25 cellular contexts compared by ENCODE assay signal in the genomic region with DNA sequence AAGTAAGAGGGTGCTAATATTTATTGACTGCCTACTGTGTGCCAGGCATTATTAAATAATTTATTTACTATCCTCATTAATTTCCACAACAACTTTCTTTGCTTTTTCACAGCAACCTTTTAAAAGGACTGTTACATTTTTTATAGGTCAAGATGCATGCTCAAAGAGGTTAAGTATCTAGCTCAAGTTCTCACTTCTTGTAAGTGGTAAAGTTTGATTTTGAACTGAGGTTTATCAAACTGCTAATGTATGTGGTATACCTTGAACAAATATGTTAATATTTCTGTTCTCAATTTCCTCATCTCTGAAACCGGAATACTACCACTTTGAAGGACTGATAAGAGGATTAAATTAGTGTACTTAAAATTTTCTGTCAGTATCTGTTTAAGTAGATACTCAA.
DNase-seq lines count a peak whose midpoint lies in the region; ATAC-seq, FAIRE-seq and TF ChIP-seq lines count a peak whose summit lies in the region.
"Had no signal": no experiment of that assay in that cellular context is flagged by ENCODE, and none has a peak within 500 bp of the region (broad histone marks: within the 10 kb centered on the region; RNA-seq: fewer than 3 reads in every experiment).

No MANE protein-coding gene starts in this region.

- peak overlapping the region; percentile 73 for H3K4me2 ChIP-seq in A549
- peak overlapping the region; percentile 21 for H3K4me2 ChIP-seq in skeletal muscle satellite cell (ENCODE audit: low read length)

- TF ChIP-seq POLR2A in A549 (IDR thresholded peaks at IDR 0.05; ENCODE audit: low read length) (no peak), Peyer's patch (IDR thresholded peaks at IDR 0.05) (no peak), spleen (IDR thresholded peaks at IDR 0.05) (no peak)

- POLR2A ChIA-PET in A549 (lab: Yijun Ruan, JAX): no interaction called here

- intact Hi-C loops in left lung (cut with DNase I) (no loop called here), spleen (cut with DNase I; ENCODE audit: low total_unique reads) (no loop called here)

- no peak for TF ChIP-seq EP300 in A549 (IDR thresholded peaks at IDR 0.05)

- H3K4me1 ChIP-seq in A549: peaks cover 29% of the 10 kb centered on the region
- H3K4me1 ChIP-seq in Peyer's patch: no peaks in the 10 kb centered on the region
- H3K4me1 ChIP-seq in left lung: peaks cover 9 to 84% of the 10 kb centered on the region in 2 donors
- peaks cover 11% of the 10 kb centered on the region for H3K4me1 ChIP-seq in skeletal muscle satellite cell (ENCODE audit: control insufficient read depth, insufficient read depth, low read length)
- peaks cover 0 to 72% (median 18%) of the 10 kb centered on the region in 6 donors for H3K4me1 ChIP-seq in spleen
- H3K4me1 ChIP-seq: SJCRH30 had no signal

- H3K27me3 ChIP-seq in Peyer's patch: no peaks in the 10 kb centered on the region
- H3K27me3 ChIP-seq in left lung: no peaks in the 10 kb centered on the region
- no peaks in the 10 kb centered on the region for H3K27me3 ChIP-seq in skeletal muscle satellite cell (ENCODE audit: control insufficient read depth, insufficient read depth, low read length)
- H3K27me3 ChIP-seq in spleen (replicated peaks in 1 of 7): no peaks in the 10 kb centered on the region
- H3K27me3 ChIP-seq: SJCRH30 had no signal

- no peak for TF ChIP-seq CTCF in A549 (IDR thresholded peaks at IDR 0.05)
- no peak for TF ChIP-seq CTCF in Peyer's patch (IDR thresholded peaks at IDR 0.05)
- no peak for TF ChIP-seq CTCF in left lung (IDR thresholded peaks at IDR 0.05)
- TF ChIP-seq CTCF in spleen (IDR thresholded peaks at IDR 0.05 in 8 of 11, conservative IDR thresholded peaks at IDR 0.05 in 3 of 11): no peak

- H3K36me3 ChIP-seq in Peyer's patch (no peaks in the 10 kb centered on the region), left lung (peaks cover 0 to 5% of the 10 kb centered on the region in 2 donors), skeletal muscle satellite cell (ENCODE audit: insufficient read depth, low read length) (no peaks in the 10 kb centered on the region), spleen (peaks cover 0 to 30% (median 0%) of the 10 kb centered on the region in 6 donors)

- 65% methylated on average over 1 of the region's 1 CpG for WGBS in A549 (ENCODE audit: missing lambda C conversion rate)
- WGBS in spleen, 5 donors: 79 to 86% (median 82%) methylated on average over 1 of the region's 1 CpG

- H3K4me3 ChIP-seq in A549: no peak overlapping the region
- no peak overlapping the region for H3K4me3 ChIP-seq in Peyer's patch
- no peak overlapping the region for H3K4me3 ChIP-seq in left lung
- H3K4me3 ChIP-seq in skeletal muscle satellite cell (ENCODE audit: low read length): no peak overlapping the region
- H3K4me3 ChIP-seq in spleen: no peak overlapping the region
- H3K4me3 ChIP-seq: GM12878, SJCRH30 had no signal

- H3K27ac ChIP-seq in A549 (peak overlapping the region; percentile 62 to 70; a peak in 5 of 6 replicates), Peyer's patch (peak overlapping the region in 3 of 4 donors; percentile 1 to 63 (median 62)), left lung (peak overlapping the region; percentile 55 to 60), spleen (peak overlapping the region in 1 of 8 donors; percentile 4)
- H3K27ac ChIP-seq: SJCRH30 had no signal

- FAIRE-seq in A549 (lab: Jason Lieb, UNC): peak; percentile 90
- FAIRE-seq: GM12878, H1 had no signal

- ATAC-seq in A549 (no peak), left lung (peak; percentile 51), HG03139 (IDR thresholded peaks at IDR 0.05; ENCODE audit: unreplicated experiment) (no peak)
- ATAC-seq: effector memory CD8-positive, alpha-beta T cell; GM12878; stimulated activated memory B cell treated with anti-CD40 and anti-IgM and Interleukin-4, amounts not matched to agents 10 μg/mL and 1 μg/mL and 100 μg/mL, for 72 hours had no signal

- DNase-seq in A549 (ENCODE audit: low read depth in 1 of 2, low spot score in 1 of 2): no peak
- DNase-seq in Peyer's patch: no peak
- DNase-seq in left lung: no peak
- no peak for DNase-seq in spleen
- no peak for DNase-seq in COLO829 (ENCODE audit: low spot score)
- DNase-seq: ACHN; activated B cell treated with CpG ODN at 0.5 μM for 24 hours; activated CD4-positive, alpha-beta T cell treated with anti-CD3 and anti-CD28 coated beads, Interleukin-2, amount 10 ng/mL, durations not matched to agents 7 days and 5 days; activated effector memory CD4-positive, alpha-beta T cell treated with anti-CD3 and anti-CD28 coated beads, Interleukin-2, amount 50 U/mL, for 16 hours; activated naive CD8-positive, alpha-beta T cell treated with anti-CD3 and anti-CD28 coated beads for 36 hours; activated T-cell treated with anti-CD3 and anti-CD28 coated beads, Interleukin-2, amount 50 U/mL, for 1 hour; aorta; CD8-positive, alpha-beta memory T cell; effector memory CD8-positive, alpha-beta T cell; naive B cell; NCI-H1417 treated with DMSO at 0.1 percent for 48 hours; NCI-H2107; nucleus accumbens; SJCRH30; T1000 had no signal

- CTCF ChIA-PET in A549 (lab: Yijun Ruan, JAX): no interaction called here

- no peaks in the 10 kb centered on the region for H3K9me3 ChIP-seq in A549
- no peaks in the 10 kb centered on the region for H3K9me3 ChIP-seq in Peyer's patch
- H3K9me3 ChIP-seq in left lung: no peaks in the 10 kb centered on the region
- H3K9me3 ChIP-seq in skeletal muscle satellite cell (replicated peaks; ENCODE audit: low read length): no peaks in the 10 kb centered on the region
- H3K9me3 ChIP-seq in spleen: no peaks in the 10 kb centered on the region
- H3K9me3 ChIP-seq: SJCRH30 had no signal

- H3K9ac ChIP-seq in skeletal muscle satellite cell (ENCODE audit: low read depth, low read length): no peak overlapping the region

- TF ChIP-seq RAD21 in A549 (conservative IDR thresholded peaks at IDR 0.05 in 1 of 2, IDR thresholded peaks at IDR 0.05 in 1 of 2): no peak

TF ChIP-seq in A549, 52 proteins besides CTCF, POLR2A, EP300 and RAD21:
- TF ChIP-seq, protein P1, sequence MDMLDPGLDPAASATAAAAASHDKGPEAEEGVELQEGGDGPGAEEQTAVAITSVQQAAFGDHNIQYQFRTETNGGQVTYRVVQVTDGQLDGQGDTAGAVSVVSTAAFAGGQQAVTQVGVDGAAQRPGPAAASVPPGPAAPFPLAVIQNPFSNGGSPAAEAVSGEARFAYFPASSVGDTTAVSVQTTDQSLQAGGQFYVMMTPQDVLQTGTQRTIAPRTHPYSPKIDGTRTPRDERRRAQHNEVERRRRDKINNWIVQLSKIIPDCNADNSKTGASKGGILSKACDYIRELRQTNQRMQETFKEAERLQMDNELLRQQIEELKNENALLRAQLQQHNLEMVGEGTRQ (IDR thresholded peaks at IDR 0.05): no peak
- TF ChIP-seq FOSL2 (IDR thresholded peaks at IDR 0.05) (no peak), FOSL2 (CRISPR knock-in tag; IDR thresholded peaks at IDR 0.05) (no peak), MYC (IDR thresholded peaks at IDR 0.05; ENCODE audit: borderline replicate concordance, low read length) (no peak), ESRRA (IDR thresholded peaks at IDR 0.05; ENCODE audit: borderline replicate concordance, low read length) (no peak), FOSB (CRISPR knock-in tag; IDR thresholded peaks at IDR 0.05) (no peak), ZSCAN20 (CRISPR knock-in tag; IDR thresholded peaks at IDR 0.05) (no peak), ZC3H11A (IDR thresholded peaks at IDR 0.05) (no peak), MAZ (IDR thresholded peaks at IDR 0.05; ENCODE audit: borderline replicate concordance, low read depth, low read length) (no peak), PHF8 (IDR thresholded peaks at IDR 0.05; ENCODE audit: borderline replicate concordance, low read depth) (no peak), RCOR1 (IDR thresholded peaks at IDR 0.05; ENCODE audit: low read depth, low read length) (no peak), EHMT2 (IDR thresholded peaks at IDR 0.05; ENCODE audit: low read depth) (no peak), NFE2L2 (conservative IDR thresholded peaks at IDR 0.05; ENCODE audit: low read length) (no peak), JUNB (IDR thresholded peaks at IDR 0.05) (no peak), RARB (CRISPR knock-in tag; IDR thresholded peaks at IDR 0.05) (no peak), HOXB5 (CRISPR knock-in tag; IDR thresholded peaks at IDR 0.05) (no peak)
- TF ChIP-seq, protein P2, sequence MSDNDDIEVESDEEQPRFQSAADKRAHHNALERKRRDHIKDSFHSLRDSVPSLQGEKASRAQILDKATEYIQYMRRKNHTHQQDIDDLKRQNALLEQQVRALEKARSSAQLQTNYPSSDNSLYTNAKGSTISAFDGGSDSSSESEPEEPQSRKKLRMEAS (IDR thresholded peaks at IDR 0.05): no peak
- TF ChIP-seq, protein P3, sequence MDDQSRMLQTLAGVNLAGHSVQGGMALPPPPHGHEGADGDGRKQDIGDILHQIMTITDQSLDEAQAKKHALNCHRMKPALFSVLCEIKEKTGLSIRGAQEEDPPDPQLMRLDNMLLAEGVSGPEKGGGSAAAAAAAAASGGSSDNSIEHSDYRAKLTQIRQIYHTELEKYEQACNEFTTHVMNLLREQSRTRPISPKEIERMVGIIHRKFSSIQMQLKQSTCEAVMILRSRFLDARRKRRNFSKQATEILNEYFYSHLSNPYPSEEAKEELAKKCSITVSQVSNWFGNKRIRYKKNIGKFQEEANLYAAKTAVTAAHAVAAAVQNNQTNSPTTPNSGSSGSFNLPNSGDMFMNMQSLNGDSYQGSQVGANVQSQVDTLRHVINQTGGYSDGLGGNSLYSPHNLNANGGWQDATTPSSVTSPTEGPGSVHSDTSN (IDR thresholded peaks at IDR 0.05): no peak
- TF ChIP-seq, protein P4, sequence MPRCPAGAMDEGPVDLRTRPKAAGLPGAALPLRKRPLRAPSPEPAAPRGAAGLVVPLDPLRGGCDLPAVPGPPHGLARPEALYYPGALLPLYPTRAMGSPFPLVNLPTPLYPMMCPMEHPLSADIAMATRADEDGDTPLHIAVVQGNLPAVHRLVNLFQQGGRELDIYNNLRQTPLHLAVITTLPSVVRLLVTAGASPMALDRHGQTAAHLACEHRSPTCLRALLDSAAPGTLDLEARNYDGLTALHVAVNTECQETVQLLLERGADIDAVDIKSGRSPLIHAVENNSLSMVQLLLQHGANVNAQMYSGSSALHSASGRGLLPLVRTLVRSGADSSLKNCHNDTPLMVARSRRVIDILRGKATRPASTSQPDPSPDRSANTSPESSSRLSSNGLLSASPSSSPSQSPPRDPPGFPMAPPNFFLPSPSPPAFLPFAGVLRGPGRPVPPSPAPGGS (IDR thresholded peaks at IDR 0.05): no peak
